In the genomic region with DNA sequence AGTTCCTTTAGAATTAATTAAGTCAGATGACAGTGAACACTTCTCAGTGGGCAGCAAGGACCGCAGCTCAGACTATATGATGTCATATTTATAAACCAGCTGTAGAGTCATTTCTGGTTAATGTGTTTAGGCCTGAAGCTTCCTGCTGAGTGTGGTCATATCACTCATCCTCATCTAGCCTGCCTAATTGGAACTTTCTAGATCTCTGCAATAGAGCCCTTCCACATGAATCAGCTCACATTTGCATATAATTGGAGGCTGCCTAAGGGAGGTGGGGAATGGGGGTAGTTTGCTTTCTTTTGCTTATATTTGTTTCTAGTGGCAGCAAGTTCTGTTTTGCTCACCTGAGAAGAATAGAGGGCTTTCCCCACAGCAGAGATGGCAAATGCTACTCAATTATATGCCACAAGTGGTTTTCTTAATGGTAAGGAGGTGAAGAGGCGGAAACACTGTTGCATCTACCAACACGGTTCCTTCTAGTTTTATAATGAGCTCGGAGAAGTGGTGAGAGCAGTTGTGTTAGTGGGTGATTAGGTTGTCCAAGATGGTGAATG, we compare ENCODE assay signal across 8 cellular contexts.
DNase-seq lines count a peak whose midpoint lies in the region; ATAC-seq and TF ChIP-seq lines count a peak whose summit lies in the region.

No MANE protein-coding gene starts in this region.

- no peaks in the 10 kb centered on the region for H3K9me3 ChIP-seq in gastrocnemius medialis

- no peaks in the 10 kb centered on the region for H3K27me3 Mint-ChIP-seq in dendritic cell treated with granulocyte-macrophage colony-stimulating factor and Interleukin-4, amounts not matched to agents 40 ng/mL and 50 ng/mL, for 4 days

- in situ Hi-C loops in gastrocnemius medialis (cut with MboI; ENCODE audit: low sequenced_read_pairs in 4 of 4) = no loop called here

- H3K4me1 Mint-ChIP-seq in dendritic cell treated with granulocyte-macrophage colony-stimulating factor and Interleukin-4, amounts not matched to agents 40 ng/mL and 50 ng/mL, for 4 days (ENCODE audit: low read depth) = peaks cover 55% of the 10 kb centered on the region

- peaks cover 2% of the 10 kb centered on the region for H3K4me1 ChIP-seq in urinary bladder (ENCODE audit: insufficient read depth)
- peaks cover 42 to 59% of the 10 kb centered on the region in 2 donors for H3K4me1 ChIP-seq in gastrocnemius medialis

- no peaks in the 10 kb centered on the region for H3K27me3 ChIP-seq in gastrocnemius medialis

- H3K27ac ChIP-seq in urinary bladder (ENCODE audit: low read depth) (peak overlapping the region; percentile 38), gastrocnemius medialis (peak overlapping the region in 2 of 4 donors; percentile 71 to 85)

- no peak overlapping the region for H3K4me3 Mint-ChIP-seq in dendritic cell treated with granulocyte-macrophage colony-stimulating factor and Interleukin-4, amounts not matched to agents 40 ng/mL and 50 ng/mL, for 4 days

- peak overlapping the region; percentile 81 for H3K27ac Mint-ChIP-seq in dendritic cell treated with granulocyte-macrophage colony-stimulating factor and Interleukin-4, amounts not matched to agents 40 ng/mL and 50 ng/mL, for 4 days

- intact Hi-C loops in dendritic cell treated with granulocyte-macrophage colony-stimulating factor and Interleukin-4, amounts not matched to agents 40 ng/mL and 50 ng/mL, for 4 days (cut with micrococcal nuclease) = no loop called here
- intact Hi-C loops in gastrocnemius medialis (cut with DNase I; ENCODE audit: low total_unique reads) = no loop called here

- no peaks in the 10 kb centered on the region for H3K9me3 Mint-ChIP-seq in dendritic cell treated with granulocyte-macrophage colony-stimulating factor and Interleukin-4, amounts not matched to agents 40 ng/mL and 50 ng/mL, for 4 days

- ATAC-seq in GM21360 (IDR thresholded peaks at IDR 0.05; ENCODE audit: unreplicated experiment) = peak; percentile 67
- ATAC-seq in gastrocnemius medialis = no peak

- no peak for TF ChIP-seq POLR2A in gastrocnemius medialis (IDR thresholded peaks at IDR 0.05)

- no peak overlapping the region for H3K4me3 ChIP-seq in Jurkat, Clone E6-1 (ENCODE audit: low read length)
- H3K4me3 ChIP-seq in urinary bladder (ENCODE audit: low read depth, low read length) = no peak overlapping the region
- H3K4me3 ChIP-seq in gastrocnemius medialis = no peak overlapping the region

- WGBS in urinary bladder = 89% methylated on average over 4 of the region's 4 CpGs

- DNase-seq in EH (ENCODE audit: low read depth) = peak; percentile 89
- peak; percentile 19 for DNase-seq in Jurkat, Clone E6-1 (ENCODE audit: low read depth, low spot score)
- no peak for DNase-seq in NCI-H1105 (lab: John Stamatoyannopoulos, UW)
- DNase-seq in NCI-H1092 treated with DMSO at 0.1 percent for 48 hours (lab: John Stamatoyannopoulos, UW) = no peak
- no peak for DNase-seq in gastrocnemius medialis

- H3K36me3 ChIP-seq in urinary bladder (ENCODE audit: insufficient read depth) = peaks cover 6% of the 10 kb centered on the region
- H3K36me3 ChIP-seq in gastrocnemius medialis = peaks cover 0 to 17% of the 10 kb centered on the region in 2 donors

- no peak for TF ChIP-seq CTCF in gastrocnemius medialis (IDR thresholded peaks at IDR 0.05 in 4 of 5, conservative IDR thresholded peaks at IDR 0.05 in 1 of 5)

- H3K36me3 Mint-ChIP-seq in dendritic cell treated with granulocyte-macrophage colony-stimulating factor and Interleukin-4, amounts not matched to agents 40 ng/mL and 50 ng/mL, for 4 days (ENCODE audit: low read depth) = peaks cover 45% of the 10 kb centered on the region

Comparison
In these comparisons a context has a peak if more than half of its experiments do, and no peak if none do; other contexts are left out.
1. DNase-seq: peak in EH (single experiment) and Jurkat, Clone E6-1 (single experiment); none in NCI-H1105 (single experiment), NCI-H1092 treated with DMSO at 0.1 percent for 48 hours (single experiment) and gastrocnemius medialis (0 of 2).